In the genomic region with DNA sequence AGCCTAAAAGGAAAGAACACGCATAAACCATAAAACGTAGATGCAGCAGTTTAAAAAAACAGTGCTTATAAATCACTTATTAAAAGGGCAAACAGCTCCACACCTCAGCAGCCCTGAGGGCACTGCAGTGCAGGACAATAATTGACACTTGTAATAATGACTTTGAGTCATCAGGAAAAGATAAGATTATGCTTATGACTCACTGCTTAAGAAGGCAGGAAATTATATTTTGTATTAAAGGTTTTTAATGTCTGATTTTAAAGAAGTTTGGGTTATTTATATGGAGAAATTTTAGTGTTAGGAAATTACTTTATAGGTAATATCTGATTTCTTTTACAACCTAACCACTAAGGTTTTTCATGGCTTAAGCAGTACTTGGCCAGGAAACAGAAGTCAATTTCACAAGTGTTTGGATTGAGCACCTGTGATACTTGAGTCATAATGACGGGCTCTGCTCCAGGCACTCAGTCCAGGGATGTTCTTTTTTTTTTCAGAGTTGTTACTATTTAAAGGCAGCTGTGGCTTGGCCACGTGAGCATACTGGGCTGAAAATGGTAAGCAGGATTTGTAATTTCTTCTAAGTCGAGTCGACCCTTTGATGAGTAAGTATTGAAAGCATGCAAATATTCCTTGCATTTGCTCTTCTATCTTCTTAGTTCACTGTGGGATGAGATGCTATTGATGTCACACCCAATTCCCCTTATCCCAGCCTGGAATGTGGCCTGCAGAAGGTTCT, we compare ENCODE assay signal across 8 cellular contexts. TPM values are rescaled to one million over a fixed set of nuclear protein-coding genes. Genes with fewer than 3 reads are reported as not detected.
A peak's percentile ranks its signal among the peaks of the same experiment; 100 is the strongest.
DNase-seq lines count a peak whose midpoint lies in the region; ATAC-seq and TF ChIP-seq lines count a peak whose summit lies in the region.

No MANE protein-coding gene starts in this region.

- H3K9me3 ChIP-seq in SJCRH30 (replicated peaks) = no peaks in the 10 kb centered on the region; the same call in 1 of the 2 replicates
- H3K9me3 ChIP-seq in right cardiac atrium (ENCODE audit: control insufficient read depth, low read length) = no peaks in the 10 kb centered on the region
- no peaks in the 10 kb centered on the region for H3K9me3 ChIP-seq in upper lobe of right lung

- H3K4me3 ChIP-seq in SJCRH30 = no peak overlapping the region
- H3K4me3 ChIP-seq in right cardiac atrium (ENCODE audit: low read length) = no peak overlapping the region
- no peak overlapping the region for H3K4me3 ChIP-seq in upper lobe of right lung

- peaks cover 0 to 12% of the 10 kb centered on the region in 2 donors for H3K36me3 Mint-ChIP-seq in activated naive CD4-positive, alpha-beta T cell treated with anti-CD3 and anti-CD28 coated beads, Interleukin-2, amount 50 U/mL, for 72 hours
- peaks cover 59% of the 10 kb centered on the region for H3K36me3 Mint-ChIP-seq in nephron progenitor cell (ENCODE audit: low read depth)

- H3K36me3 ChIP-seq in SJCRH30 = no peaks in the 10 kb centered on the region
- H3K36me3 ChIP-seq in upper lobe of right lung = peaks cover 16% of the 10 kb centered on the region

- H3K4me3 Mint-ChIP-seq in nephron progenitor cell = no peak overlapping the region

- no peaks in the 10 kb centered on the region for H3K9me3 Mint-ChIP-seq in activated naive CD4-positive, alpha-beta T cell treated with anti-CD3 and anti-CD28 coated beads, Interleukin-2, amount 50 U/mL, for 72 hours
- H3K9me3 Mint-ChIP-seq in nephron progenitor cell = peaks cover 32% of the 10 kb centered on the region

- WGBS in right cardiac atrium = 44% methylated on average over 6 of the region's 6 CpGs

- TF ChIP-seq CTCF in upper lobe of right lung (IDR thresholded peaks at IDR 0.05) (no peak), GM10266 (IDR thresholded peaks at IDR 0.05; ENCODE audit: control insufficient read depth, insufficient read depth, low read depth, missing control alignments) (no peak), nephron progenitor cell (IDR thresholded peaks at IDR 0.05) (no peak)

- no peaks in the 10 kb centered on the region for H3K27me3 ChIP-seq in SJCRH30
- H3K27me3 ChIP-seq in right cardiac atrium (ENCODE audit: control insufficient read depth, insufficient read depth) = no peaks in the 10 kb centered on the region
- no peaks in the 10 kb centered on the region for H3K27me3 ChIP-seq in upper lobe of right lung

- no peak overlapping the region for H3K27ac Mint-ChIP-seq in activated naive CD4-positive, alpha-beta T cell treated with anti-CD3 and anti-CD28 coated beads, Interleukin-2, amount 50 U/mL, for 72 hours
- H3K27ac Mint-ChIP-seq in nephron progenitor cell = no peak overlapping the region

- peak; percentile 73 to 76 for ATAC-seq in activated naive CD4-positive, alpha-beta T cell treated with anti-CD3 and anti-CD28 coated beads, Interleukin-2, amount 50 U/mL, for 72 hours
- ATAC-seq in right cardiac atrium (peak; percentile 47 to 80), upper lobe of right lung (peak; percentile 84)

- H3K4me1 ChIP-seq in SJCRH30 (peaks cover 8% of the 10 kb centered on the region), right cardiac atrium (ENCODE audit: control insufficient read depth, insufficient read depth, low read length) (peaks cover 3% of the 10 kb centered on the region), upper lobe of right lung (peaks cover 8% of the 10 kb centered on the region)

- intact Hi-C loops in right cardiac atrium (cut with DNase I) (no loop called here), upper lobe of right lung (cut with DNase I) (no loop called here)

- no peak overlapping the region for H3K27ac ChIP-seq in SJCRH30
- no peak overlapping the region for H3K27ac ChIP-seq in right cardiac atrium (ENCODE audit: low read length)
- H3K27ac ChIP-seq in upper lobe of right lung = no peak overlapping the region

- H3K27me3 Mint-ChIP-seq in nephron progenitor cell (ENCODE audit: low read depth, poor library complexity) = peaks cover 7% of the 10 kb centered on the region

- no peak for DNase-seq in activated naive CD4-positive, alpha-beta T cell treated with anti-CD3 and anti-CD28 coated beads, Interleukin-2, amount 50 U/mL, for 72 hours (ENCODE audit: low spot score in 2 of 2)
- DNase-seq in activated naive CD4-positive, alpha-beta T cell treated with anti-CD3 and anti-CD28 coated beads, Interleukin-2, amount 50 U/mL, for 16 hours = no peak
- DNase-seq in SJCRH30 (peak; percentile 28 to 43), right cardiac atrium (no peak), upper lobe of right lung (no peak), T-helper 2 cell (no peak), GM10266 (ENCODE audit: extremely low spot score) (no peak), nephron progenitor cell (no peak)

- H3K4me1 Mint-ChIP-seq in nephron progenitor cell = no peaks in the 10 kb centered on the region

RNA-seq across cellular contexts. Expression of a gene that starts 21.6 kb away (rescaled TPM):
- not detected for total RNA-seq in activated naive CD4-positive, alpha-beta T cell treated with anti-CD3 and anti-CD28 coated beads, Interleukin-2, amount 50 U/mL, for 72 hours
- total RNA-seq in SJCRH30 (2014; rRNA removed; shearing (Covaris generic)) = not detected in 2 replicates
- total RNA-seq in right cardiac atrium (not detected), upper lobe of right lung (22.7 TPM)
- polyA plus RNA-seq in right cardiac atrium = not detected

RNA-seq across cellular contexts. Expression of a gene that starts 24.0 kb away (rescaled TPM):
- 1 to 10 TPM; 2.3 to 4.0 TPM for total RNA-seq in activated naive CD4-positive, alpha-beta T cell treated with anti-CD3 and anti-CD28 coated beads, Interleukin-2, amount 50 U/mL, for 72 hours
- 10.0 and 14.1 TPM in 2 replicates for total RNA-seq in SJCRH30 (2014; rRNA removed; shearing (Covaris generic))
- 10 to 100 TPM; 10.1 to 13.4 (median 11.8) TPM for total RNA-seq in right cardiac atrium
- polyA plus RNA-seq in right cardiac atrium = 5.0 TPM
- total RNA-seq in upper lobe of right lung = 22.8 TPM

Comparison
In these comparisons a context has a peak if more than half of its experiments do, and no peak if none do; other contexts are left out.
1. DNase-seq: peak in SJCRH30 (2 of 2); none in activated naive CD4-positive, alpha-beta T cell treated with anti-CD3 and anti-CD28 coated beads, Interleukin-2, amount 50 U/mL, for 72 hours (0 of 2), activated naive CD4-positive, alpha-beta T cell treated with anti-CD3 and anti-CD28 coated beads, Interleukin-2, amount 50 U/mL, for 16 hours (single experiment), right cardiac atrium (0 of 3), upper lobe of right lung (single experiment), T-helper 2 cell (0 of 5), GM10266 (single experiment) and nephron progenitor cell (single experiment).
2. RNA of a gene that starts 21.6 kb away (total RNA-seq): 22.7 TPM in upper lobe of right lung (single experiment); not detected in right cardiac atrium, not detected in activated naive CD4-positive, alpha-beta T cell treated with anti-CD3 and anti-CD28 coated beads, Interleukin-2, amount 50 U/mL, for 72 hours and not detected in SJCRH30; every median in the first group is over 10 times any median in the second.
3. Peak in every context shown above with its lines, with median percentiles within 50 percentile points of each other: ATAC-seq.